In the genomic region with DNA sequence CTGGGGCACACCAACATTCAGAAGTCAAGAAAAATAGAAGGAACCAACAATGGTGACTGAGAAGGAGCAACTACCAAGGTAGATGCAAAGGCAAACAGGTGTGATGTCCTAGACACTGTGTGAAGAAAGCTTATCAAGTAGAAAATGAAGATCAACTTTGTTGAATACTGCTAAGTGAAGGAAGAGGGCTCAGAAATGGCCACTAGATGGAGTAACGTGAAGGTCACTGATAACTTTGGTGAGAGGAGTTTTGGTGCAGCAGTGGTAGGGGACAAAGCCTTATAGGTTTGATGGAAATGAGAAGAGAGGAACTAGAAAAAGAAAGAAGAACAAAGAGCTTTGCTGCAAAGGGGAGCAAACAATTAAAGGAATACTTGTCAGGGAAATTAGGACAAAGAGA, we compare ENCODE assay signal across 9 cellular contexts. TPM values are rescaled to one million over a fixed set of nuclear protein-coding genes. Genes with fewer than 3 reads are reported as not detected.
DNase-seq lines count a peak whose midpoint lies in the region; ATAC-seq and TF ChIP-seq lines count a peak whose summit lies in the region.
"Had no signal": no experiment of that assay in that cellular context is flagged by ENCODE, and none has a peak within 500 bp of the region (broad histone marks: within the 10 kb centered on the region; RNA-seq: fewer than 3 reads in every experiment).

No MANE protein-coding gene starts in this region.

- TF ChIP-seq POLR2A in Peyer's patch (IDR thresholded peaks at IDR 0.05): no peak

- CTCF ChIA-PET in GM10248 (lab: Yijun Ruan, JAX): no interaction called here

- H3K4me3 ChIP-seq in KMS-11 (IDR thresholded peaks at IDR 0.05; ENCODE audit: insufficient read depth, low read depth, low read length) (no peak overlapping the region), adipocyte (ENCODE audit: low read length) (no peak overlapping the region), Peyer's patch (no peak overlapping the region)
- H3K4me3 ChIP-seq: lung had no signal

- H3K79me2 ChIP-seq in KMS-11 (ENCODE audit: insufficient read depth, low read depth): no peaks in the 10 kb centered on the region

- H3K27ac ChIP-seq in KMS-11 (no peak overlapping the region), Peyer's patch (no peak overlapping the region)

- H3K36me3 ChIP-seq in KMS-11 (ENCODE audit: insufficient read depth) (no peaks in the 10 kb centered on the region), adipocyte (ENCODE audit: control insufficient read depth, insufficient read depth, low read length, severe bottlenecking) (no peaks in the 10 kb centered on the region), Peyer's patch (no peaks in the 10 kb centered on the region)

- ATAC-seq in HG03439 (IDR thresholded peaks at IDR 0.05; ENCODE audit: unreplicated experiment) (no peak), GM21367 (IDR thresholded peaks at IDR 0.05; ENCODE audit: unreplicated experiment) (no peak)

- H3K4me1 ChIP-seq in KMS-11 (ENCODE audit: low read depth, poor library complexity, severe bottlenecking) (no peaks in the 10 kb centered on the region), adipocyte (ENCODE audit: control insufficient read depth, insufficient read depth, low read length) (no peaks in the 10 kb centered on the region), Peyer's patch (no peaks in the 10 kb centered on the region)

- no peaks in the 10 kb centered on the region for H3K27me3 ChIP-seq in KMS-11 (ENCODE audit: insufficient read depth, low read depth)
- peaks cover 40% of the 10 kb centered on the region for H3K27me3 ChIP-seq in adipocyte (replicated peaks; ENCODE audit: control insufficient read depth, insufficient read depth, low read length)
- H3K27me3 ChIP-seq in Peyer's patch: no peaks in the 10 kb centered on the region

- no peaks in the 10 kb centered on the region for H4K20me1 ChIP-seq in KMS-11 (ENCODE audit: insufficient read depth)

- H3K9me3 ChIP-seq in adipocyte (ENCODE audit: control insufficient read depth, low read length) (no peaks in the 10 kb centered on the region), Peyer's patch (no peaks in the 10 kb centered on the region)

- H3K9ac ChIP-seq in KMS-11: no peak overlapping the region
- no peak overlapping the region for H3K9ac ChIP-seq in adipocyte (ENCODE audit: low read length)

- H2AFZ ChIP-seq in KMS-11 (ENCODE audit: low read depth): no peak overlapping the region

- peak; percentile 34 for TF ChIP-seq CTCF in GM10248 (IDR thresholded peaks at IDR 0.05; ENCODE audit: control extremely low read depth, extremely low read depth, low read depth, missing control alignments)
- TF ChIP-seq CTCF in KMS-11 (conservative IDR thresholded peaks at IDR 0.05; ENCODE audit: low read depth, low read length): peak; percentile 44
- peak in 3 of 6 experiments; percentile 26 to 49 (median 33) for TF ChIP-seq CTCF in Peyer's patch (IDR thresholded peaks at IDR 0.05)

- POLR2A ChIA-PET in GM10248 (lab: Yijun Ruan, JAX): no interaction called here

- H3K4me2 ChIP-seq in KMS-11: no peak overlapping the region

- DNase-seq in GM10248 (ENCODE audit: extremely low spot score) (peak; percentile 10), adipocyte (ENCODE audit: low read depth) (peak; percentile 3), lung microvascular endothelial cell (ENCODE audit: low read depth in 2 of 2) (peak; percentile 19 to 43), NCI-H1048 (lab: John Stamatoyannopoulos, UW) (no peak), Peyer's patch (no peak)

RNA-seq across cellular contexts. Expression of a gene that starts 23.5 kb away (rescaled TPM):
- total RNA-seq in lung microvascular endothelial cell (0.22 and 1.2 TPM in 2 replicates), Peyer's patch (10 to 100 TPM; 30.5 to 70.6 (median 46.5) TPM)

RNA-seq across cellular contexts. Expression of a gene that starts 48.6 kb away (rescaled TPM):
- total RNA-seq in lung microvascular endothelial cell (29.2 and 44.8 TPM in 2 replicates), Peyer's patch (10 to 100 TPM in 3 of 4 donors, 1 to 10 TPM in 1; 5.4 to 72.6 (median 22.3) TPM)

Comparison
In these comparisons a context has a peak if more than half of its experiments do, and no peak if none do; other contexts are left out.
1. DNase-seq: peak in GM10248 (single experiment), adipocyte (single experiment) and lung microvascular endothelial cell (2 of 2); none in NCI-H1048 (single experiment) and Peyer's patch (0 of 3).
2. RNA of a gene that starts 23.5 kb away (total RNA-seq): 30.5 to 70.6 TPM in Peyer's patch; 0.22 to 1.2 TPM in lung microvascular endothelial cell; every median in the first group is over 10 times any median in the second.